1 cellular context compared by ENCODE assay signal in the genomic region with DNA sequence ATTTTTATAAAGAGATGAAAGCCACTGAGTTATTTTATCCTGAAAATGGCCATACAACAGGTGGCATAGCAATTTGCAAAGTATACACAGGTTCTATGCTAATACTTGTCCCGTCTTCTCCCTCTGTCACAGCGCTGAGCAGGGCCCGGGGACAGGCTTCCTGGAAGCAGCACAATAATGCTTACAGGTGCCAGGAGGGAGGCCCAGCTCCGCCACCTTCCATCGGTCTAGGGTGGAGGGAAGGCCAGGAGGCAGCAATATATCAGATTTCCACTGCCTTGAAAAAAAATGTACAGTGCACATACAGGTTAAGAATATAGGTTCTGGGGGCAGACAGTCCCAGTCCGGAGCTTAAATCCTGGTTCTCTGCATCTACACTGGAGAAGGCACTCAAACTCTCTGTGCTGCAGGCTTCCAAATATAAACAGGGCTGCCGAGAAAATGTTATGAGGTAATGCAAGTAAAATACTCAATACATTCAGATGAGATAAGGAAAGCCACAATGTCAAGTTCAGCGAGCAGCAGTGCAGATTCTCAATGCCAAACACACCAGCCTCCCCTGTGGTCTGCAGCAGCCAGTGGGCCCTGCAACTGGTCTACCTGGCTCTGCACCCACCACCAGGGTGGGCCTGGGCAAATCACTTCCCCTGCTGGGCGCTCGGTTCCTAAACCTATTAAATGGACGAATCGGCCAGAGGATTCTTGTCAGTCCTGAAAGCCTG.
TF ChIP-seq lines count a peak whose summit lies in the region.

No MANE protein-coding gene starts in this region.

TF ChIP-seq in HEK293, 187 proteins besides CTCF, POLR2A, EP300 and RAD21 (continued from another document):
- TF ChIP-seq ZNF692 (tag by site-specific recombination; IDR thresholded peaks at IDR 0.05) (peak; percentile 57), ZNF660 (tag by site-specific recombination; IDR thresholded peaks at IDR 0.05) (no peak), ZIC2 (tag by site-specific recombination; IDR thresholded peaks at IDR 0.05) (0 out of 2 replicates have a peak, but pooled peaks have one; percentile 35), ZNF335 (tag by site-specific recombination; conservative IDR thresholded peaks at IDR 0.05) (0 out of 2 replicates have a peak, but pooled peaks have one; percentile 26), ZNF311 (tag by site-specific recombination; IDR thresholded peaks at IDR 0.05; ENCODE audit: borderline replicate concordance) (no peak), ZNF19 (tag by site-specific recombination; IDR thresholded peaks at IDR 0.05; ENCODE audit: low read depth) (no peak), ZSCAN16 (tag by site-specific recombination; IDR thresholded peaks at IDR 0.05) (no peak), PRDM4 (tag by site-specific recombination; IDR thresholded peaks at IDR 0.05) (no peak), SCRT2 (tag by site-specific recombination; IDR thresholded peaks at IDR 0.05) (peak; percentile 92), ZSCAN30 (tag by site-specific recombination; IDR thresholded peaks at IDR 0.05) (peak; percentile 48; the same call in 1 of the 2 replicates), ZNF366 (tag by site-specific recombination; conservative IDR thresholded peaks at IDR 0.05) (no peak), ZNF184 (tag by site-specific recombination; IDR thresholded peaks at IDR 0.05) (no peak), ZFP69B (tag by site-specific recombination; IDR thresholded peaks at IDR 0.05) (0 out of 2 replicates have a peak, but pooled peaks have one; percentile 37), ZBTB20 (tag by site-specific recombination; IDR thresholded peaks at IDR 0.05) (peak; percentile 95), ZNF266 (tag by site-specific recombination; IDR thresholded peaks at IDR 0.05; ENCODE audit: low read depth) (peak; percentile 96; the same call in 1 of the 2 replicates), ZNF600 (tag by site-specific recombination; IDR thresholded peaks at IDR 0.05) (peak; percentile 96), OVOL3 (tag by site-specific recombination; IDR thresholded peaks at IDR 0.05) (no peak), GLIS1 (tag by site-specific recombination; IDR thresholded peaks at IDR 0.05) (peak; percentile 42), ZNF362 (tag by site-specific recombination; IDR thresholded peaks at IDR 0.05) (no peak)
- TF ChIP-seq, protein P1, sequence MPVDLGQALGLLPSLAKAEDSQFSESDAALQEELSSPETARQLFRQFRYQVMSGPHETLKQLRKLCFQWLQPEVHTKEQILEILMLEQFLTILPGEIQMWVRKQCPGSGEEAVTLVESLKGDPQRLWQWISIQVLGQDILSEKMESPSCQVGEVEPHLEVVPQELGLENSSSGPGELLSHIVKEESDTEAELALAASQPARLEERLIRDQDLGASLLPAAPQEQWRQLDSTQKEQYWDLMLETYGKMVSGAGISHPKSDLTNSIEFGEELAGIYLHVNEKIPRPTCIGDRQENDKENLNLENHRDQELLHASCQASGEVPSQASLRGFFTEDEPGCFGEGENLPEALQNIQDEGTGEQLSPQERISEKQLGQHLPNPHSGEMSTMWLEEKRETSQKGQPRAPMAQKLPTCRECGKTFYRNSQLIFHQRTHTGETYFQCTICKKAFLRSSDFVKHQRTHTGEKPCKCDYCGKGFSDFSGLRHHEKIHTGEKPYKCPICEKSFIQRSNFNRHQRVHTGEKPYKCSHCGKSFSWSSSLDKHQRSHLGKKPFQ (tag by site-specific recombination; IDR thresholded peaks at IDR 0.05): no peak
- TF ChIP-seq, protein P2, sequence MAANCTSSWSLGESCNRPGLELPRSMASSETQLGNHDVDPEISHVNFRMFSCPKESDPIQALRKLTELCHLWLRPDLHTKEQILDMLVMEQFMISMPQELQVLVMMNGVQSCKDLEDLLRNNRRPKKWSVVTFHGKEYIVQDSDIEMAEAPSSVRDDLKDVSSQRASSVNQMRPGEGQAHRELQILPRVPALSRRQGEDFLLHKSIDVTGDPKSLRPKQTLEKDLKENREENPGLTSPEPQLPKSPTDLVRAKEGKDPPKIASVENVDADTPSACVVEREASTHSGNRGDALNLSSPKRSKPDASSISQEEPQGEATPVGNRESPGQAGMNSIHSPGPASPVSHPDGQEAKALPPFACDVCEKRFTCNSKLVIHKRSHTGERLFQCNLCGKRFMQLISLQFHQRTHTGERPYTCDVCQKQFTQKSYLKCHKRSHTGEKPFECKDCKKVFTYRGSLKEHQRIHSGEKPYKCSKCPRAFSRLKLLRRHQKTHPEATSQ (tag by site-specific recombination; IDR thresholded peaks at IDR 0.05): no peak
TF ChIP-seq in HEK293: peak in this region for 18.
